9 cellular contexts compared by ENCODE assay signal in genomic region chr21:46142581-46143473, GRCh38. TPM values are rescaled to one million over a fixed set of nuclear protein-coding genes. Genes with fewer than 3 reads are reported as not detected.
A peak's percentile ranks its signal among the peaks of the same experiment; 100 is the strongest.
DNase-seq lines count a peak whose midpoint lies in the region; ATAC-seq and TF ChIP-seq lines count a peak whose summit lies in the region.
"Had no signal": no experiment of that assay in that cellular context is flagged by ENCODE, and none has a peak within 500 bp of the region (broad histone marks: within the 10 kb centered on the region; RNA-seq: fewer than 3 reads in every experiment).

No MANE protein-coding gene starts in this region.

- no peak overlapping the region for H3K4me2 ChIP-seq in trophoblast cell (ENCODE audit: low read length)

- H4K8ac ChIP-seq in trophoblast cell (ENCODE audit: low read depth, low read length), result no peak overlapping the region

- intact Hi-C loops in A673 (cut with micrococcal nuclease; ENCODE audit: unreplicated experiment), result loop anchor here (5.0 kb wide), 1 partner anchor 171 kb away; no protein-coding TSS in a partner anchor

- H3K4me3 Mint-ChIP-seq in CD8-positive, alpha-beta memory T cell, result no peak overlapping the region
- no peak overlapping the region for H3K4me3 Mint-ChIP-seq in glutamatergic neuron (ENCODE audit: unreplicated experiment)

- H3K9ac ChIP-seq in HUES6 (ENCODE audit: low read length) (no peak overlapping the region), trophoblast cell (ENCODE audit: low read length) (no peak overlapping the region)

- H2AK5ac ChIP-seq in trophoblast cell (ENCODE audit: low read length), result peak overlapping the region; percentile 32

- no peak overlapping the region for H3K27ac ChIP-seq in CD8-positive, alpha-beta memory T cell (ENCODE audit: low read depth, low read length)
- H3K27ac ChIP-seq in HUES6 (ENCODE audit: low read depth, low read length), result no peak overlapping the region
- H3K27ac ChIP-seq in trophoblast cell (ENCODE audit: low read depth, low read length), result no peak overlapping the region
- no peak overlapping the region for H3K27ac ChIP-seq in A673 (ENCODE audit: low read depth, low read length, poor library complexity, severe bottlenecking)

- H3K4me3 ChIP-seq in CD8-positive, alpha-beta memory T cell (ENCODE audit: low read length), result no peak overlapping the region
- H3K4me3 ChIP-seq in HUES6 (ENCODE audit: low read depth, low read length) (peak overlapping the region; percentile 21; the same call in 1 of the 2 replicates), trophoblast cell (ENCODE audit: low read depth, low read length) (no peak overlapping the region), A673 (ENCODE audit: low read depth, low read length, poor library complexity, severe bottlenecking) (no peak overlapping the region)

- no peak for ATAC-seq in HG03521 (IDR thresholded peaks at IDR 0.05; ENCODE audit: unreplicated experiment)

- no peak overlapping the region for H2BK12ac ChIP-seq in trophoblast cell (ENCODE audit: low read length)

- no CpG with 5 or more reads among the region's 21 CpGs for WGBS in trophoblast cell (ENCODE audit: extremely low coverage, insufficient coverage, insufficient read length)

- H3K36me3 Mint-ChIP-seq in CD8-positive, alpha-beta memory T cell, result peaks cover 0 to 1% (median 0%) of the 10 kb centered on the region in 3 donors
- peaks cover 4% of the 10 kb centered on the region for H3K36me3 Mint-ChIP-seq in glutamatergic neuron (ENCODE audit: unreplicated experiment)

- no peak overlapping the region for H2BK5ac ChIP-seq in trophoblast cell (ENCODE audit: low read depth, low read length, poor library complexity)

- no peak for TF ChIP-seq CTCF in glutamatergic neuron (IDR thresholded peaks at IDR 0.05; ENCODE audit: partially characterized antibody, unreplicated experiment)
- TF ChIP-seq CTCF in A673 (conservative IDR thresholded peaks at IDR 0.05; ENCODE audit: low read depth, low read length), result no peak

- no peak overlapping the region for H3K14ac ChIP-seq in trophoblast cell (ENCODE audit: low read length)

- no peak overlapping the region for H2BK120ac ChIP-seq in trophoblast cell (ENCODE audit: insufficient read depth, low read length, poor library complexity)

- peaks cover 8 to 9% (median 9%) of the 10 kb centered on the region in 3 donors for H3K4me1 Mint-ChIP-seq in CD8-positive, alpha-beta memory T cell
- peaks cover 12% of the 10 kb centered on the region for H3K4me1 Mint-ChIP-seq in glutamatergic neuron (ENCODE audit: low read depth, unreplicated experiment)

- no TSS peak for BruUV-seq in A673 (replicated peaks; lab: Mats Ljungman, UMichigan)

- no peaks in the 10 kb centered on the region for H3K9me3 Mint-ChIP-seq in CD8-positive, alpha-beta memory T cell
- H3K9me3 Mint-ChIP-seq in glutamatergic neuron (ENCODE audit: unreplicated experiment), result peaks cover 4% of the 10 kb centered on the region
- H3K9me3 Mint-ChIP-seq: CD4-positive, alpha-beta T cell had no signal

- POLR2A ChIA-PET in CD8-positive, alpha-beta memory T cell (lab: Charles Lee), result no interaction called here
- POLR2A ChIA-PET in A673 (lab: Charles Lee; ENCODE audit: low non-redundant PET), result no interaction called here

- H3K27me3 ChIP-seq in CD8-positive, alpha-beta memory T cell (ENCODE audit: insufficient read depth, low read length, poor library complexity, severe bottlenecking), result no peaks in the 10 kb centered on the region
- H3K27me3 ChIP-seq in HUES6 (ENCODE audit: control insufficient read depth, insufficient read depth, low read length), result peaks cover 10% of the 10 kb centered on the region; the same call in 1 of the 2 replicates
- H3K27me3 ChIP-seq in trophoblast cell (ENCODE audit: insufficient read depth, low read length), result no peaks in the 10 kb centered on the region
- no peaks in the 10 kb centered on the region for H3K27me3 ChIP-seq in A673 (replicated peaks; ENCODE audit: insufficient read depth, low read depth, low read length, poor library complexity)

- no peak overlapping the region for H3K18ac ChIP-seq in trophoblast cell (ENCODE audit: low read length)

- H2AFZ ChIP-seq in trophoblast cell (ENCODE audit: insufficient read depth, low read length, poor library complexity), result no peak overlapping the region

- DNase-seq in CD8-positive, alpha-beta memory T cell, result peak in 3 of 5 donors; percentile 11 to 48 (median 31)
- peak; percentile 9 for DNase-seq in glutamatergic neuron
- DNase-seq in trophoblast cell, result no peak
- no peak for DNase-seq in NCI-H1694 treated with DMSO at 0.1 percent for 48 hours (lab: John Stamatoyannopoulos, UW)
- no peak for DNase-seq in A673 (ENCODE audit: low spot score)

- CTCF ChIA-PET in CD8-positive, alpha-beta memory T cell (lab: Charles Lee), result interaction anchor here (0.8 to 2.8 kb wide), 12 partner anchors 11 to 409 kb away, joined by 3 to 16 read pairs (median 5); partner anchors contain the start of genes LSS, MCM3AP and YBEY
- CTCF ChIA-PET in A673 (lab: Charles Lee), result interaction anchor here (0.6 to 2.1 kb wide), 7 partner anchors 10 to 497 kb away, joined by 3 to 20 read pairs (median 3); partner anchors contain the start of gene LSS

- H3K36me3 ChIP-seq in CD8-positive, alpha-beta memory T cell (ENCODE audit: insufficient read depth, low read length), result no peaks in the 10 kb centered on the region
- H3K36me3 ChIP-seq in HUES6 (ENCODE audit: control insufficient read depth, insufficient read depth, low read length) (no peaks in the 10 kb centered on the region), trophoblast cell (ENCODE audit: control insufficient read depth in 1 of 2, insufficient read depth in 2 of 2, low read length in 2 of 2) (no peaks in the 10 kb centered on the region), A673 (ENCODE audit: insufficient read depth, low read length, poor library complexity, severe bottlenecking) (no peaks in the 10 kb centered on the region)
- H3K36me3 ChIP-seq: gastroesophageal sphincter had no signal

- no peaks in the 10 kb centered on the region for H3K79me2 ChIP-seq in trophoblast cell (ENCODE audit: control insufficient read depth, insufficient read depth, low read length, poor library complexity)

- peaks cover 3 to 10% of the 10 kb centered on the region in 2 donors for H3K27me3 Mint-ChIP-seq in CD8-positive, alpha-beta memory T cell
- peaks cover 14% of the 10 kb centered on the region for H3K27me3 Mint-ChIP-seq in glutamatergic neuron (ENCODE audit: unreplicated experiment)
- H3K27me3 Mint-ChIP-seq: CD4-positive, alpha-beta T cell had no signal

- H4K12ac ChIP-seq in trophoblast cell (ENCODE audit: low read depth, low read length), result no peak overlapping the region

- no peaks in the 10 kb centered on the region for H3K4me1 ChIP-seq in CD8-positive, alpha-beta memory T cell (ENCODE audit: insufficient read depth, low read length)
- H3K4me1 ChIP-seq in HUES6 (ENCODE audit: control insufficient read depth, insufficient read depth, low read length), result peaks cover 4% of the 10 kb centered on the region; the same call in 1 of the 2 replicates
- peaks cover 6 to 7% of the 10 kb centered on the region in 2 experiments for H3K4me1 ChIP-seq in trophoblast cell (ENCODE audit: control insufficient read depth in 1 of 2, insufficient read depth in 2 of 2, low read length in 2 of 2)
- no peaks in the 10 kb centered on the region for H3K4me1 ChIP-seq in A673 (ENCODE audit: insufficient read depth, low read length, poor library complexity, severe bottlenecking)

- no peaks in the 10 kb centered on the region for H3K9me3 ChIP-seq in CD8-positive, alpha-beta memory T cell (ENCODE audit: low read length)
- H3K9me3 ChIP-seq in HUES6 (ENCODE audit: control insufficient read depth, insufficient read depth, low read depth, low read length) (peaks cover 4% of the 10 kb centered on the region; the same call in 1 of the 2 replicates), trophoblast cell (ENCODE audit: insufficient read depth, low read depth, low read length) (no peaks in the 10 kb centered on the region), A673 (ENCODE audit: low read depth, low read length, poor library complexity, severe bottlenecking) (no peaks in the 10 kb centered on the region)
- H3K9me3 ChIP-seq: gastroesophageal sphincter had no signal

- peaks cover 12% of the 10 kb centered on the region for H3K79me1 ChIP-seq in trophoblast cell (ENCODE audit: low read length)

- H3K23ac ChIP-seq in trophoblast cell (ENCODE audit: low read length), result no peak overlapping the region

- H3K4ac ChIP-seq in trophoblast cell (ENCODE audit: low read depth, low read length), result no peak overlapping the region

- peak overlapping the region in 2 of 8 donors; percentile 74 to 77 for H3K27ac Mint-ChIP-seq in CD8-positive, alpha-beta memory T cell
- H3K27ac Mint-ChIP-seq in glutamatergic neuron (ENCODE audit: unreplicated experiment), result no peak overlapping the region

- H4K91ac ChIP-seq in trophoblast cell (ENCODE audit: low read depth, low read length), result no peak overlapping the region

RNA-seq across cellular contexts. Expression of gene FTCD, which starts 12.6 kb away (rescaled TPM):
- total RNA-seq in CD8-positive, alpha-beta memory T cell, result not detected
- polyA plus RNA-seq in CD8-positive, alpha-beta memory T cell, result not detected
- total RNA-seq in glutamatergic neuron (ENCODE audit: unreplicated experiment), result 13.4 TPM
- polyA plus RNA-seq in trophoblast cell (2013), result 1.0 and 1.4 TPM in 2 replicates
- 5.4 and 6.6 TPM in 2 replicates for total RNA-seq in A673 (2021)

RNA-seq across cellular contexts. Expression of gene SPATC1L, which starts 41.4 kb away (rescaled TPM):
- 1 to 10 TPM; 5.0 TPM for total RNA-seq in CD8-positive, alpha-beta memory T cell
- 10.7 TPM for polyA plus RNA-seq in CD8-positive, alpha-beta memory T cell
- total RNA-seq in glutamatergic neuron (ENCODE audit: unreplicated experiment) (58.7 TPM), A673 (2021) (30.9 and 40.6 TPM in 2 replicates)
- polyA plus RNA-seq in trophoblast cell (2013), result 22.3 and 23.2 TPM in 2 replicates

RNA-seq across cellular contexts. Expression of gene COL6A2, which starts 44.9 kb away (rescaled TPM):
- 10 to 100 TPM; 22.8 to 25.1 TPM for total RNA-seq in CD8-positive, alpha-beta memory T cell
- 17.4 TPM for polyA plus RNA-seq in CD8-positive, alpha-beta memory T cell
- total RNA-seq in glutamatergic neuron (ENCODE audit: unreplicated experiment), result 55.2 TPM
- polyA plus RNA-seq in trophoblast cell (2013), result 53.6 and 55.1 TPM in 2 replicates
- 15.0 and 29.0 TPM in 2 replicates for total RNA-seq in A673 (2021)

Comparison
In these comparisons a context has a peak if more than half of its experiments do, and no peak if none do; other contexts are left out.
1. DNase-seq: peak in CD8-positive, alpha-beta memory T cell (3 of 5) and glutamatergic neuron (single experiment); none in trophoblast cell (0 of 2), NCI-H1694 treated with DMSO at 0.1 percent for 48 hours (single experiment) and A673 (single experiment).